ENCODE assay signal across 21 cellular contexts in the genomic region with DNA sequence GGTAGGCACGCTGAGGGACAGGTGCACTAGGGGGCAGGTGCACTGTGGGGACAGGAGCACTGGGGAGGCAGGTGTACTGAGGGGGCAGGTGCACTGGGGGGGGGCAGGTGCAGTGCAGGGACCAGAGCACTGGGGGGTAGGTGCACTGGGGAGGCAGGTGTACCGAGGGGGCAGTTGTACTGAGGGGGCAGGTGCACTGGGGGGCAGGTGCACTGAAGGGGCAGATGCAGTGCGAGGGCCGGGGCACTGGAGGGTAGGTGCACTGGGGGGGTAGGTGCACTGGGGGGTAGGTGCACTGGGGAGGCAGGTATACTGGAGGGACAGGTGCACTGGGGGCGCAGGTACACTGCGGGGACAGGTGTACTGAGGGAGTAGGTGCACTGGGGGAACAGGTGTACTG. TPM values are rescaled to one million over a fixed set of nuclear protein-coding genes. Genes with fewer than 3 reads are reported as not detected.
"Had no signal": no experiment of that assay in that cellular context is flagged by ENCODE, and none has a peak within 500 bp of the region (broad histone marks: within the 10 kb centered on the region; RNA-seq: fewer than 3 reads in every experiment).

No MANE protein-coding gene starts in this region.

- H3K27ac ChIP-seq: hepatocyte, left lung, lower lobe of right lung, prostate gland, skin epidermis, upper lobe of left lung had no signal

- H3K4me3 ChIP-seq: coronary artery, gastrocnemius medialis, heart left ventricle, hepatocyte, left lung, lower lobe of right lung, prostate gland, skin epidermis, spleen, thoracic aorta, tibial nerve, upper lobe of left lung had no signal

- H2AFZ ChIP-seq: hepatocyte had no signal

- H3K9me3 ChIP-seq: gastrocnemius medialis, heart left ventricle, left lung, lower lobe of right lung, prostate gland, spleen, thoracic aorta, tibial nerve, upper lobe of left lung had no signal

- H3K36me3 ChIP-seq: gastrocnemius medialis, heart left ventricle, left lung, lower lobe of right lung, prostate gland, thoracic aorta, tibial nerve, upper lobe of left lung had no signal

- DNase-seq: dermis blood vessel endothelial cell; effector memory CD8-positive, alpha-beta T cell; foreskin fibroblast; gastrocnemius medialis; heart left ventricle; kidney; left cardiac atrium; left lung; lower lobe of right lung; natural killer cell; right cardiac atrium; spleen; stimulated activated CD4-positive, alpha-beta T cell treated with anti-CD3 and anti-CD28 coated beads, Interleukin-4, amount 100 ng/mL, for 4 hours; stimulated activated naive CD4-positive, alpha-beta T cell; upper lobe of left lung had no signal

- H3K4me1 ChIP-seq: prostate gland had no signal

- H3K27me3 ChIP-seq: gastrocnemius medialis, heart left ventricle, hepatocyte, tibial nerve, upper lobe of left lung had no signal

- H3K4me2 ChIP-seq: hepatocyte had no signal

- ATAC-seq: effector memory CD8-positive, alpha-beta T cell; gastrocnemius medialis; heart left ventricle; left cardiac atrium; left lung; lower lobe of right lung; natural killer cell; right cardiac atrium had no signal

RNA-seq across cellular contexts. Expression of a gene that starts 39.5 kb away (rescaled TPM):
- total RNA-seq: natural killer cell had no signal
